ENCODE assay signal across 2 cellular contexts in the genomic region with DNA sequence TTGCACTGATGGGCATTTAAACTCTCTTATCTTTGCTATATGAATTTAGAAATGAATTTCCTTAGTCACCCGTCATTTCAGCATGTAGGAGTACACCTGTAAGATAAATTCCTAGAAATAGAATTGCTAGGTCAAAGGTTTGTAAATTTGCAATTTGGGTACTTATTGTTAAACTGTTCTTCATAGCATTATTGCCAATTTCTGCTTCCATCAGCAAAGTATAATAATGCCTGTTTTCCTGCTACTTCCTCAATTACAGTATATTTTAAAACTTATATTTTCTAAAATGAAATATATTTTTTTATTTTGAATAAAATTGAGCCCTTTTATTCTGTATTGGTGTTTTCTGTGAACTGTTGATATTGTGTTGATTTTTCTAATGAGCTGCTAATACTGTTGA.
A peak's percentile ranks its signal among the peaks of the same experiment; 100 is the strongest.
TF ChIP-seq lines count a peak whose summit lies in the region.

No MANE protein-coding gene starts in this region.

TF ChIP-seq in A549, 52 proteins besides CTCF, POLR2A, EP300 and RAD21:
- TF ChIP-seq HOXB13 (CRISPR knock-in tag; IDR thresholded peaks at IDR 0.05; ENCODE audit: low read depth) (no peak), MAFK (IDR thresholded peaks at IDR 0.05; ENCODE audit: partially characterized antibody) (peak; percentile 5), GATA3 (IDR thresholded peaks at IDR 0.05; ENCODE audit: borderline replicate concordance) (no peak), MYC (IDR thresholded peaks at IDR 0.05; ENCODE audit: borderline replicate concordance, low read length) (no peak), ESRRA (IDR thresholded peaks at IDR 0.05; ENCODE audit: borderline replicate concordance, low read length) (no peak)
- TF ChIP-seq, protein P1, sequence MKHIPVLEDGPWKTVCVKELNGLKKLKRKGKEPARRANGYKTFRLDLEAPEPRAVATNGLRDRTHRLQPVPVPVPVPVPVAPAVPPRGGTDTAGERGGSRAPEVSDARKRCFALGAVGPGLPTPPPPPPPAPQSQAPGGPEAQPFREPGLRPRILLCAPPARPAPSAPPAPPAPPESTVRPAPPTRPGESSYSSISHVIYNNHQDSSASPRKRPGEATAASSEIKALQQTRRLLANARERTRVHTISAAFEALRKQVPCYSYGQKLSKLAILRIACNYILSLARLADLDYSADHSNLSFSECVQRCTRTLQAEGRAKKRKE (CRISPR knock-in tag; IDR thresholded peaks at IDR 0.05; ENCODE audit: low read depth) = no peak

TF ChIP-seq in IMR-90, 13 proteins besides CTCF, POLR2A, EP300 and RAD21:
- TF ChIP-seq MAFK (IDR thresholded peaks at IDR 0.05; ENCODE audit: low read depth, low read length) = peak; percentile 55
- TF ChIP-seq, protein P2, sequence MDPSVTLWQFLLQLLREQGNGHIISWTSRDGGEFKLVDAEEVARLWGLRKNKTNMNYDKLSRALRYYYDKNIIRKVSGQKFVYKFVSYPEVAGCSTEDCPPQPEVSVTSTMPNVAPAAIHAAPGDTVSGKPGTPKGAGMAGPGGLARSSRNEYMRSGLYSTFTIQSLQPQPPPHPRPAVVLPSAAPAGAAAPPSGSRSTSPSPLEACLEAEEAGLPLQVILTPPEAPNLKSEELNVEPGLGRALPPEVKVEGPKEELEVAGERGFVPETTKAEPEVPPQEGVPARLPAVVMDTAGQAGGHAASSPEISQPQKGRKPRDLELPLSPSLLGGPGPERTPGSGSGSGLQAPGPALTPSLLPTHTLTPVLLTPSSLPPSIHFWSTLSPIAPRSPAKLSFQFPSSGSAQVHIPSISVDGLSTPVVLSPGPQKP (IDR thresholded peaks at IDR 0.05; ENCODE audit: borderline replicate concordance, low read depth, low read length) = no peak
